ENCODE assay signal across 23 cellular contexts in genomic region chr21:38761531-38761930, GRCh38. TPM values are rescaled to one million over a fixed set of nuclear protein-coding genes. Genes with fewer than 3 reads are reported as not detected.
DNase-seq lines count a peak whose midpoint lies in the region; ATAC-seq, FAIRE-seq and TF ChIP-seq lines count a peak whose summit lies in the region.
"Had no signal": no experiment of that assay in that cellular context is flagged by ENCODE, and none has a peak within 500 bp of the region (broad histone marks: within the 10 kb centered on the region; RNA-seq: fewer than 3 reads in every experiment).

No MANE protein-coding gene starts in this region.

- TF ChIP-seq EP300 in SK-N-SH (IDR thresholded peaks at IDR 0.05; ENCODE audit: borderline replicate concordance in 1 of 2, low read depth in 1 of 2, low read length in 1 of 2) = no peak

- no peak overlapping the region for H3K4ac ChIP-seq in trophoblast cell (ENCODE audit: low read depth, low read length)

- WGBS in SK-N-SH (ENCODE audit: low lambda C conversion rate) = 70% methylated on average over 4 of the region's 4 CpGs
- no CpG with 5 or more reads among the region's 4 CpGs for WGBS in trophoblast cell (ENCODE audit: extremely low coverage, insufficient coverage, insufficient read length)

- no peak overlapping the region for H4K8ac ChIP-seq in trophoblast cell (ENCODE audit: low read depth, low read length)

- H3K4me3 ChIP-seq in SK-N-SH (ENCODE audit: low read depth in 2 of 2, low read length in 1 of 2) (no peak overlapping the region), dorsolateral prefrontal cortex (no peak overlapping the region), thoracic aorta (no peak overlapping the region), MG63 (no peak overlapping the region), trophoblast cell (ENCODE audit: low read depth, low read length) (no peak overlapping the region)
- H3K4me3 ChIP-seq: GM23248, mucosa of descending colon had no signal

- CTCF ChIA-PET in SK-N-SH (lab: Yijun Ruan, JAX) = interaction anchor here (1.1 to 1.4 kb wide), 2 partner anchors 9 to 43 kb away, joined by 3 to 5 read pairs; no protein-coding TSS in a partner anchor

- DNase-seq in SK-N-SH (no peak), dorsolateral prefrontal cortex (no peak), middle frontal gyrus (ENCODE audit: extremely low spot score, low spot score) (peak; percentile 18), thoracic aorta (ENCODE audit: low spot score) (no peak), MG63 (no peak), trophoblast cell (no peak), RCC 7860 (ENCODE audit: low spot score) (no peak)
- DNase-seq: 8988T; activated B cell treated with CpG ODN at 0.5 μM for 24 hours; activated CD4-positive, alpha-beta memory T cell treated with anti-CD3 and anti-CD28 coated beads, Interleukin-2, amount 10 ng/mL, durations not matched to agents 7 days and 5 days; activated naive CD4-positive, alpha-beta T cell treated with anti-CD3 and anti-CD28 coated beads, Interleukin-2, amount 10 ng/mL, durations not matched to agents 7 days and 5 days; activated T-cell treated with anti-CD3 and anti-CD28 coated beads, Interleukin-2, amount 50 U/mL, for 1 hour; foreskin fibroblast; GM23248; kidney glomerular epithelial cell; mucosa of descending colon; NCI-H1417 treated with DMSO at 0.1 percent for 48 hours; NCI-H2171; NCI-H69; OCI-M1; stimulated activated CD4-positive, alpha-beta T cell treated with anti-CD3 and anti-CD28 coated beads, Interleukin-1b, Interleukin-23, amount 100 ng/mL, for 48 hours had no signal

- H3K36me3 ChIP-seq in SK-N-SH (replicated peaks in 1 of 2; ENCODE audit: control insufficient read depth in 1 of 2, insufficient read depth in 2 of 2, low read length in 1 of 2) (no peaks in the 10 kb centered on the region), thoracic aorta (no peaks in the 10 kb centered on the region), MG63 (no peaks in the 10 kb centered on the region), trophoblast cell (ENCODE audit: control insufficient read depth in 1 of 2, insufficient read depth in 2 of 2, low read length in 2 of 2) (no peaks in the 10 kb centered on the region)

- H3F3A ChIP-seq in SK-N-SH (replicated peaks; ENCODE audit: insufficient read depth) = peaks cover 41% of the 10 kb centered on the region

- no peak overlapping the region for H2BK120ac ChIP-seq in trophoblast cell (ENCODE audit: insufficient read depth, low read length, poor library complexity)

- no peak overlapping the region for H3K23ac ChIP-seq in trophoblast cell (ENCODE audit: low read length)

- no peak overlapping the region for H4K12ac ChIP-seq in trophoblast cell (ENCODE audit: low read depth, low read length)

- intact Hi-C loops in dorsolateral prefrontal cortex (cut with DNase I) = no loop called here

- no peak overlapping the region for H2BK12ac ChIP-seq in trophoblast cell (ENCODE audit: low read length)

- H2BK5ac ChIP-seq in trophoblast cell (ENCODE audit: low read depth, low read length, poor library complexity) = no peak overlapping the region

- POLR2A ChIA-PET in SK-N-SH (lab: Yijun Ruan, JAX) = interaction anchor here (0.6 kb wide), 1 partner anchor 229 kb away, joined by 4 read pairs; no protein-coding TSS in a partner anchor

- H3K9ac ChIP-seq in SK-N-SH = no peak overlapping the region
- H3K9ac ChIP-seq in trophoblast cell (ENCODE audit: low read length) = no peak overlapping the region
- H3K9ac ChIP-seq: GM23248 had no signal

- H3K9me3 ChIP-seq in SK-N-SH = no peaks in the 10 kb centered on the region
- no peaks in the 10 kb centered on the region for H3K9me3 ChIP-seq in thoracic aorta
- H3K9me3 ChIP-seq in MG63 = peaks cover 7% of the 10 kb centered on the region
- peaks cover 6% of the 10 kb centered on the region for H3K9me3 ChIP-seq in trophoblast cell (ENCODE audit: insufficient read depth, low read depth, low read length)
- H3K9me3 ChIP-seq: mucosa of descending colon had no signal

- H4K91ac ChIP-seq in trophoblast cell (ENCODE audit: low read depth, low read length) = no peak overlapping the region

- no peak overlapping the region for H3K4me2 ChIP-seq in SK-N-SH
- no peak overlapping the region for H3K4me2 ChIP-seq in trophoblast cell (ENCODE audit: low read length)

- no peak overlapping the region for H2AK5ac ChIP-seq in trophoblast cell (ENCODE audit: low read length)

- H3K79me1 ChIP-seq in trophoblast cell (ENCODE audit: low read length) = no peaks in the 10 kb centered on the region

- H3K79me2 ChIP-seq in SK-N-SH (ENCODE audit: insufficient read depth) (no peaks in the 10 kb centered on the region), trophoblast cell (ENCODE audit: control insufficient read depth, insufficient read depth, low read length, poor library complexity) (no peaks in the 10 kb centered on the region)

- TF ChIP-seq CTCF in SK-N-SH (IDR thresholded peaks at IDR 0.05) (no peak), dorsolateral prefrontal cortex (IDR thresholded peaks at IDR 0.05 in 54 of 56, conservative IDR thresholded peaks at IDR 0.05 in 2 of 56; ENCODE audit: low read depth in 1 of 56, partially characterized antibody in 56 of 56) (no peak), thoracic aorta (IDR thresholded peaks at IDR 0.05) (no peak)

- no peak for FAIRE-seq in RCC 7860 (lab: Jason Lieb, UNC)
- FAIRE-seq: G401.6 had no signal

- no peaks in the 10 kb centered on the region for H3K9me2 ChIP-seq in SK-N-SH

- no peak for TF ChIP-seq RAD21 in SK-N-SH (IDR thresholded peaks at IDR 0.05; ENCODE audit: low read length)

- H3K4me1 ChIP-seq in SK-N-SH (ENCODE audit: control insufficient read depth in 1 of 2, insufficient read depth in 2 of 2, low read depth in 1 of 2, low read length in 1 of 2) = peaks cover 30 to 33% of the 10 kb centered on the region in 2 experiments
- peaks cover 46 to 55% of the 10 kb centered on the region in 2 donors for H3K4me1 ChIP-seq in thoracic aorta (ENCODE audit: control insufficient read depth in 1 of 2, low read depth in 2 of 2)
- H3K4me1 ChIP-seq in trophoblast cell (ENCODE audit: control insufficient read depth in 1 of 2, insufficient read depth in 2 of 2, low read length in 2 of 2) = no peaks in the 10 kb centered on the region

- H3K14ac ChIP-seq in trophoblast cell (ENCODE audit: low read length) = no peak overlapping the region

- H3K18ac ChIP-seq in trophoblast cell (ENCODE audit: low read length) = no peak overlapping the region

- H3K27me3 ChIP-seq in SK-N-SH (ENCODE audit: insufficient read depth) (no peaks in the 10 kb centered on the region), dorsolateral prefrontal cortex (no peaks in the 10 kb centered on the region), thoracic aorta (replicated peaks; ENCODE audit: insufficient read depth) (no peaks in the 10 kb centered on the region), MG63 (no peaks in the 10 kb centered on the region), trophoblast cell (ENCODE audit: insufficient read depth, low read length) (no peaks in the 10 kb centered on the region)

- H3K27ac ChIP-seq in SK-N-SH (ENCODE audit: low read depth in 2 of 2, low read length in 1 of 2) = peak overlapping the region in 1 of 2 experiments; percentile 64; a peak in 1 of 4 replicates
- H3K27ac ChIP-seq in dorsolateral prefrontal cortex = peak overlapping the region in 36 of 59 donors; percentile 6 to 76 (median 42)
- H3K27ac ChIP-seq in thoracic aorta = peak overlapping the region; percentile 80 to 89
- no peak overlapping the region for H3K27ac ChIP-seq in trophoblast cell (ENCODE audit: low read depth, low read length)
- H3K27ac ChIP-seq: GM23248 had no signal

- ATAC-seq in SK-N-SH treated with all-trans-retinoic acid at 6 μM for 48 hours (no peak), thoracic aorta (ENCODE audit: insufficient number of reproducible peaks, low FRiP score, low read depth) (no peak)
- ATAC-seq: mucosa of descending colon had no signal

- H4K20me1 ChIP-seq in SK-N-SH (ENCODE audit: insufficient read depth) = no peaks in the 10 kb centered on the region

- H2AFZ ChIP-seq in SK-N-SH (ENCODE audit: low read depth) = peak overlapping the region; percentile 63; the same call in 1 of the 2 replicates
- H2AFZ ChIP-seq in trophoblast cell (ENCODE audit: insufficient read depth, low read length, poor library complexity) = no peak overlapping the region
- H2AFZ ChIP-seq: GM23248 had no signal

TF ChIP-seq in SK-N-SH, 30 proteins besides CTCF, POLR2A, EP300 and RAD21 (continues in another document):
- TF ChIP-seq NFIC (IDR thresholded peaks at IDR 0.05; ENCODE audit: borderline replicate concordance) (no peak), JUND (IDR thresholded peaks at IDR 0.05) (no peak), TAF1 (IDR thresholded peaks at IDR 0.05; ENCODE audit: borderline replicate concordance, low read depth, low read length) (no peak), GATA2 (CRISPR knock-in tag; IDR thresholded peaks at IDR 0.05) (no peak), RXRA (IDR thresholded peaks at IDR 0.05; ENCODE audit: borderline replicate concordance, low read depth) (no peak), MEF2A (IDR thresholded peaks at IDR 0.05; ENCODE audit: borderline replicate concordance, low read depth) (no peak)

TF ChIP-seq in SK-N-SH treated with all-trans-retinoic acid at 6 μM for 48 hours, 23 proteins besides CTCF, POLR2A, EP300 and RAD21 (continues in another document):
- TF ChIP-seq ARNTL (CRISPR knock-in tag; IDR thresholded peaks at IDR 0.05; ENCODE audit: borderline replicate concordance, low read depth) (no peak), ZFP30 (CRISPR knock-in tag; IDR thresholded peaks at IDR 0.05) (no peak), BACH2 (CRISPR knock-in tag; IDR thresholded peaks at IDR 0.05; ENCODE audit: borderline replicate concordance) (no peak), SNAI2 (CRISPR knock-in tag; IDR thresholded peaks at IDR 0.05) (no peak), POU6F1 (CRISPR knock-in tag; IDR thresholded peaks at IDR 0.05; ENCODE audit: borderline replicate concordance, low read depth) (no peak)

RNA-seq across cellular contexts. Expression of gene ETS2, which starts 44.2 kb away (rescaled TPM):
- 14.2 and 16.3 TPM in 2 replicates for polyA plus RNA-seq in SK-N-SH (2012; rRNA removed)
- 11.4 and 13.6 TPM in 2 replicates for polyA plus RNA-seq in SK-N-SH (2012; cell fraction: cytosol; rRNA removed)
- 26.5 and 30.4 TPM in 2 replicates for polyA plus RNA-seq in SK-N-SH (2012; cell fraction: nucleus; rRNA removed)
- total RNA-seq in dorsolateral prefrontal cortex (100 to 1,000 TPM in 86 of 120 experiments, 10 to 100 TPM in 34; 47.9 to 194 (median 111) TPM), thoracic aorta (100 to 1,000 TPM; 120 to 226 TPM)
- total RNA-seq in MG63 (2014; rRNA removed; shearing (Covaris generic); ENCODE audit: low replicate concordance) = 12.6 and 12.7 TPM in 2 replicates
- 17.3 and 18.1 TPM in 2 replicates for polyA plus RNA-seq in trophoblast cell (2013)
